ENCODE assay signal across 8 cellular contexts in the genomic region with DNA sequence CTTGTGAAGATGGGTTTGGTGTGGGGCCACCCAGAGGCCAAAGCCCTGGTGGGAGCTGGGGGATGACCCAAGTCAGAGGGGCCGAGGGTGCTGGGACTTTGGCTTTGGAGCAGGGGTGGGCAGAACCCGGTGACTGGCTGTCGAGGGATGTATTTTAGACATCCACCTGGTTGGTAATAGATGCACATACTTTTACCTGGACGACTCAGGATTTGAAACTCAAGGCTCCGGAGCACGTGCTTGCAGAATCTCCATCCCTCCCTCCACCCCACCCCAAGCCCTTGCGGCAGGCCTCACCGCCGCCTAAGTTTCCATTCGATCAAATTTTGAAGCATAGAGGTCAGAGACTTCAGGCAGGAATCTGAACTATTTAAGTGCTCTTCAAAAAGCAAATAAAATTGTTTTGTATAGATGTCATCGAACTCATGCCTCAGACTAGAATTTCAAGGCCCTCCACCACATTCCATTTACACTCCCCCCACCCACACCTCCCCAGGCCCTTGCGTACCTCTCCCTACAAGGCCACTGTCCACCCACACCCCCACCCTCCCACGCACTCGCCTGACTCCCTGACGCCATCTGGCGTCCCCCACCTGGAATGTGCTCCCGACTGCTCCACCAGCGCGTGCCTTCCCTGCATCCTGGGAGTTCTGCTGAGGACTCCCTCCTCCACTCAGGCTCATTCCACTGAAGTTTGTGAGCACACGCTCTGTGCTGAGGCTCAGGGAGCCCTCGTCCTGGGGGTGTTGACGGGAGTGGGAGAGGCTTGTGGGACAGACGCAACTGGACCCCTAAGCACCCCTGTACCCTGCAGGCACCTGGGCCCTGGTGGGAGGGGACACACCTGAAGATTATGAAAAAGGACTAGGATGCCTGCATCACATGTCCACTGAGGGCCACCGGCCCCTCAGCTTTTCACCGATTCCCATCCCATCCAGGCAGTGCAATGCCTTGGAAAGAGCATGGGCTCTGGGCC. TPM values are rescaled to one million over a fixed set of nuclear protein-coding genes. Genes with fewer than 3 reads are reported as not detected.
DNase-seq lines count a peak whose midpoint lies in the region; ATAC-seq, FAIRE-seq and TF ChIP-seq lines count a peak whose summit lies in the region.

No MANE protein-coding gene starts in this region.

- peaks cover 10% of the 10 kb centered on the region for H3K79me2 ChIP-seq in astrocyte (ENCODE audit: insufficient read depth, low read length)

- H3K9ac ChIP-seq in astrocyte (ENCODE audit: low read length): peak overlapping the region; percentile 90
- peak overlapping the region; percentile 85 for H3K9ac ChIP-seq in skeletal muscle satellite cell (ENCODE audit: low read depth, low read length)

- H3K27ac Mint-ChIP-seq in activated naive CD4-positive, alpha-beta T cell treated with anti-CD3 and anti-CD28 coated beads for 36 hours: peak overlapping the region; percentile 66
- H3K27ac Mint-ChIP-seq in astrocyte (ENCODE audit: unreplicated experiment): peak overlapping the region; percentile 92
- H3K27ac Mint-ChIP-seq in activated CD4-positive, alpha-beta memory T cell treated with anti-CD3 and anti-CD28 coated beads, Interleukin-2, amount 10 ng/mL, durations not matched to agents 7 days and 5 days: no peak overlapping the region

- no peaks in the 10 kb centered on the region for H3K36me3 ChIP-seq in astrocyte (ENCODE audit: insufficient read depth, low read length)
- H3K36me3 ChIP-seq in iPS DF 6.9 (ENCODE audit: control insufficient read depth, insufficient read depth, low read length): peaks cover 8% of the 10 kb centered on the region; the same call in 1 of the 2 replicates
- peaks cover 37% of the 10 kb centered on the region for H3K36me3 ChIP-seq in skeletal muscle satellite cell (ENCODE audit: insufficient read depth, low read length)

- H3K4me3 ChIP-seq in astrocyte (ENCODE audit: insufficient read depth, low read depth, low read length) (no peak overlapping the region), iPS DF 6.9 (ENCODE audit: low read length) (no peak overlapping the region), skeletal muscle satellite cell (ENCODE audit: low read length) (peak overlapping the region; percentile 12)

- POLR2A ChIA-PET in activated CD4-positive, alpha-beta memory T cell treated with anti-CD3 and anti-CD28 coated beads, Interleukin-2, amount 10 ng/mL, durations not matched to agents 7 days and 5 days (lab: Charles Lee): no interaction called here

- no peaks in the 10 kb centered on the region for H3K27me3 ChIP-seq in astrocyte (ENCODE audit: insufficient read depth, low read length)
- H3K27me3 ChIP-seq in iPS DF 6.9 (ENCODE audit: control insufficient read depth, insufficient read depth, low read length): no peaks in the 10 kb centered on the region
- H3K27me3 ChIP-seq in skeletal muscle satellite cell (ENCODE audit: control insufficient read depth, insufficient read depth, low read length): no peaks in the 10 kb centered on the region

- no CpG with 5 or more reads among the region's 25 CpGs for WGBS in iPS DF 6.9 (ENCODE audit: insufficient coverage, insufficient read length)

- CTCF ChIA-PET in activated naive CD4-positive, alpha-beta T cell treated with anti-CD3 and anti-CD28 coated beads for 36 hours (lab: Charles Lee): interaction anchor here (0.6 kb wide), 1 partner anchor 94 kb away, joined by 3 read pairs; no protein-coding TSS in a partner anchor
- CTCF ChIA-PET in activated CD4-positive, alpha-beta memory T cell treated with anti-CD3 and anti-CD28 coated beads, Interleukin-2, amount 10 ng/mL, durations not matched to agents 7 days and 5 days (lab: Charles Lee): interaction anchor here (0.6 kb wide), 1 partner anchor 11 kb away, joined by 4 read pairs; no protein-coding TSS in a partner anchor

- H3K27ac ChIP-seq in astrocyte (ENCODE audit: low read depth, low read length): peak overlapping the region; percentile 100
- no peak overlapping the region for H3K27ac ChIP-seq in iPS DF 6.9 (ENCODE audit: low read length)

- peak overlapping the region; percentile 60 for H3K4me2 ChIP-seq in astrocyte (ENCODE audit: low read length)
- peak overlapping the region; percentile 20 for H3K4me2 ChIP-seq in skeletal muscle satellite cell (ENCODE audit: low read length)

- no peak for ATAC-seq in HG02938 (IDR thresholded peaks at IDR 0.05; ENCODE audit: unreplicated experiment)
- ATAC-seq in GM18517 (IDR thresholded peaks at IDR 0.05; ENCODE audit: unreplicated experiment): no peak

- no peaks in the 10 kb centered on the region for H3K9me3 Mint-ChIP-seq in activated naive CD4-positive, alpha-beta T cell treated with anti-CD3 and anti-CD28 coated beads for 36 hours
- H3K9me3 Mint-ChIP-seq in astrocyte (ENCODE audit: unreplicated experiment): no peaks in the 10 kb centered on the region
- H3K9me3 Mint-ChIP-seq in activated CD4-positive, alpha-beta memory T cell treated with anti-CD3 and anti-CD28 coated beads, Interleukin-2, amount 10 ng/mL, durations not matched to agents 7 days and 5 days: no peaks in the 10 kb centered on the region

- peak; percentile 32 for TF ChIP-seq CTCF in astrocyte (IDR thresholded peaks at IDR 0.05; ENCODE audit: insufficient read depth, low read depth, low read length)

- H2AFZ ChIP-seq in astrocyte (ENCODE audit: low read depth, low read length): no peak overlapping the region

- peaks cover 6% of the 10 kb centered on the region for H3K36me3 Mint-ChIP-seq in activated naive CD4-positive, alpha-beta T cell treated with anti-CD3 and anti-CD28 coated beads for 36 hours (ENCODE audit: low read depth)
- H3K36me3 Mint-ChIP-seq in astrocyte (ENCODE audit: low read depth, unreplicated experiment): peaks cover 13% of the 10 kb centered on the region
- H3K36me3 Mint-ChIP-seq in activated CD4-positive, alpha-beta memory T cell treated with anti-CD3 and anti-CD28 coated beads, Interleukin-2, amount 10 ng/mL, durations not matched to agents 7 days and 5 days (ENCODE audit: low read depth): no peaks in the 10 kb centered on the region

- intact Hi-C loops in activated naive CD4-positive, alpha-beta T cell treated with anti-CD3 and anti-CD28 coated beads for 36 hours (cut with micrococcal nuclease): no loop called here

- FAIRE-seq in astrocyte (lab: Jason Lieb, UNC): peak; percentile 26

- H4K20me1 ChIP-seq in astrocyte (ENCODE audit: insufficient read depth, low read length): no peaks in the 10 kb centered on the region

- peaks cover 3% of the 10 kb centered on the region for H3K4me1 Mint-ChIP-seq in activated naive CD4-positive, alpha-beta T cell treated with anti-CD3 and anti-CD28 coated beads for 36 hours (ENCODE audit: low read depth)
- peaks cover 55% of the 10 kb centered on the region for H3K4me1 Mint-ChIP-seq in astrocyte (ENCODE audit: low read depth, unreplicated experiment)
- peaks cover 4% of the 10 kb centered on the region for H3K4me1 Mint-ChIP-seq in activated CD4-positive, alpha-beta memory T cell treated with anti-CD3 and anti-CD28 coated beads, Interleukin-2, amount 10 ng/mL, durations not matched to agents 7 days and 5 days

- H3K27me3 Mint-ChIP-seq in activated naive CD4-positive, alpha-beta T cell treated with anti-CD3 and anti-CD28 coated beads for 36 hours (ENCODE audit: low read depth): no peaks in the 10 kb centered on the region
- no peaks in the 10 kb centered on the region for H3K27me3 Mint-ChIP-seq in astrocyte (ENCODE audit: low read depth, unreplicated experiment)
- H3K27me3 Mint-ChIP-seq in activated CD4-positive, alpha-beta memory T cell treated with anti-CD3 and anti-CD28 coated beads, Interleukin-2, amount 10 ng/mL, durations not matched to agents 7 days and 5 days: no peaks in the 10 kb centered on the region

- no peak overlapping the region for H3K4me3 Mint-ChIP-seq in activated naive CD4-positive, alpha-beta T cell treated with anti-CD3 and anti-CD28 coated beads for 36 hours
- no peak overlapping the region for H3K4me3 Mint-ChIP-seq in astrocyte (ENCODE audit: unreplicated experiment)
- no peak overlapping the region for H3K4me3 Mint-ChIP-seq in activated CD4-positive, alpha-beta memory T cell treated with anti-CD3 and anti-CD28 coated beads, Interleukin-2, amount 10 ng/mL, durations not matched to agents 7 days and 5 days

- peaks cover 88% of the 10 kb centered on the region for H3K4me1 ChIP-seq in astrocyte (ENCODE audit: insufficient read depth, low read length)
- H3K4me1 ChIP-seq in iPS DF 6.9 (ENCODE audit: control insufficient read depth, insufficient read depth, low read length): 0 out of 2 replicates have a peak, but pooled peaks cover 4% of the 10 kb centered on the region
- H3K4me1 ChIP-seq in skeletal muscle satellite cell (ENCODE audit: control insufficient read depth, insufficient read depth, low read length): peaks cover 80% of the 10 kb centered on the region

- no peaks in the 10 kb centered on the region for H3K9me3 ChIP-seq in astrocyte (ENCODE audit: insufficient read depth, low read depth, low read length)
- H3K9me3 ChIP-seq in iPS DF 6.9 (ENCODE audit: control insufficient read depth, insufficient read depth, low read length): no peaks in the 10 kb centered on the region
- no peaks in the 10 kb centered on the region for H3K9me3 ChIP-seq in skeletal muscle satellite cell (replicated peaks; ENCODE audit: low read length)

- DNase-seq in activated naive CD4-positive, alpha-beta T cell treated with anti-CD3 and anti-CD28 coated beads for 36 hours: no peak
- DNase-seq in activated naive CD4-positive, alpha-beta T cell treated with anti-CD3 and anti-CD28 coated beads, Interleukin-2, amount 50 U/mL, for 16 hours: no peak
- peak; percentile 99 for DNase-seq in astrocyte (ENCODE audit: low read depth)
- DNase-seq in iPS DF 6.9 (ENCODE audit: low read depth, low spot score): peak; percentile 16
- no peak for DNase-seq in activated CD4-positive, alpha-beta memory T cell treated with anti-CD3 and anti-CD28 coated beads, Interleukin-2, amount 10 ng/mL, durations not matched to agents 7 days and 5 days

RNA-seq across cellular contexts. Expression of gene RPL26L1, which starts 56.4 kb away (rescaled TPM):
- total RNA-seq in activated naive CD4-positive, alpha-beta T cell treated with anti-CD3 and anti-CD28 coated beads for 36 hours: 10 to 100 TPM; 75.4 to 82.7 TPM
- total RNA-seq in astrocyte: 50.6 and 54.3 TPM in 2 replicates
- total RNA-seq in skeletal muscle satellite cell (2012; rRNA removed): 67.7 and 73.2 TPM in 2 replicates
- 10 to 100 TPM; 36.2 to 38.7 TPM for total RNA-seq in activated CD4-positive, alpha-beta memory T cell treated with anti-CD3 and anti-CD28 coated beads, Interleukin-2, amount 10 ng/mL, durations not matched to agents 7 days and 5 days

Comparison
In these comparisons a context has a peak if more than half of its experiments do, and no peak if none do; other contexts are left out.
1. DNase-seq: peak in astrocyte (single experiment) and iPS DF 6.9 (single experiment); none in activated naive CD4-positive, alpha-beta T cell treated with anti-CD3 and anti-CD28 coated beads for 36 hours (single experiment), activated naive CD4-positive, alpha-beta T cell treated with anti-CD3 and anti-CD28 coated beads, Interleukin-2, amount 50 U/mL, for 16 hours (single experiment) and activated CD4-positive, alpha-beta memory T cell treated with anti-CD3 and anti-CD28 coated beads, Interleukin-2, amount 10 ng/mL, durations not matched to agents 7 days and 5 days (single experiment).